Comparison of ENCODE assay signal across 19 cellular contexts in the genomic region with DNA sequence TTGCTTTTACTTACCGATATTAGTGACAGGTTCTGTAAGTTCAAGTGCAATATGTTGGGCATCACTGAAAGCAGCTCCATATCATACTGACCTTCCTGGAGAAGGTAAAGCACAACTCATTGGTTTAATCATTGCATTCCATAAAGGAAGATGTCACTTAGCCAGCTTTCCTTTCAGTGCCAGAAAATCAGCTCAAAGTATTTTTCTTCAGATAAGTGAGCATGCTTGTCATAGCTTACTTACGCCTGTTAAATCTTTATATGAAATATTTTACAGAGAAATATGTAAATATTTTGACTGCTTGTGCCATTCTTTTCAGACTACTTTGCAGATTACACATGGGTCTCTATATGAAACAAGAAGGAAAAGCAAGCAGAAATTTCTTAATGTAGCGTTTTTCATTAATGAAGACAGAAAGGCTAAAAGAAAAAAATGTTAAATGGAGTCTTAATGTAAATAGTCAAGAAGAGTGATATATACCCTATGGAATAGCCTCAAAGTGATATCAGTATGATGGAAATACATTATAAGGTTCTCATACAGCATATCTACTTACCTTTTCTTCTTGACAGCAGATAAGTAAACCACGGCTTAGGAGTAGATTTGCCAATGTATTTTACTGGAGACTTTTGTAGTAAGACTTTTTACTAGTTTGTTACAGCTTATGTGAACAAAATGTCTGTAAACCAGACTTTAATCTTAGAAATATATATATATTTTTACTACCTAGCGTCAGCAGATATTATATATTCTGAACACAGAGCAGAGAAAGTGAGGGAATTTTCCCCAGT.
DNase-seq lines count a peak whose midpoint lies in the region; ATAC-seq, FAIRE-seq and TF ChIP-seq lines count a peak whose summit lies in the region.
"Had no signal": no experiment of that assay in that cellular context is flagged by ENCODE, and none has a peak within 500 bp of the region (broad histone marks: within the 10 kb centered on the region; RNA-seq: fewer than 3 reads in every experiment).

No MANE protein-coding gene starts in this region.

- H3K27me3 Mint-ChIP-seq in Calu3 (ENCODE audit: unreplicated experiment): no peaks in the 10 kb centered on the region
- H3K27me3 Mint-ChIP-seq: activated CD8-positive, alpha-beta memory T cell treated with anti-CD3 and anti-CD28 coated beads, Interleukin-2, amount 10 ng/mL, durations not matched to agents 7 days and 5 days had no signal

- no peak for TF ChIP-seq CTCF in Calu3 (IDR thresholded peaks at IDR 0.05; ENCODE audit: unreplicated experiment)
- no peak for TF ChIP-seq CTCF in PC-3 (conservative IDR thresholded peaks at IDR 0.05; ENCODE audit: low read depth, low read length)
- TF ChIP-seq CTCF in endothelial cell of umbilical vein (IDR thresholded peaks at IDR 0.05; ENCODE audit: extremely low read depth in 1 of 2, insufficient read depth in 1 of 2, low read depth in 1 of 2, low read length in 2 of 2): no peak
- no peak for TF ChIP-seq CTCF in osteoblast (IDR thresholded peaks at IDR 0.05; ENCODE audit: extremely low read depth, low read depth, low read length)

- H3K79me2 ChIP-seq in PC-3 (ENCODE audit: low read length) (peaks cover 6% of the 10 kb centered on the region), endothelial cell of umbilical vein (ENCODE audit: control insufficient read depth, insufficient read depth, low read length) (peaks cover 10% of the 10 kb centered on the region), osteoblast (ENCODE audit: insufficient read depth, low read length) (no peaks in the 10 kb centered on the region)

- FAIRE-seq in endothelial cell of umbilical vein (lab: Jason Lieb, UNC): peak; percentile 69
- FAIRE-seq: G401.6 had no signal

- peak overlapping the region; percentile 79 for H3K27ac ChIP-seq in PC-3 (ENCODE audit: low read length)
- H3K27ac ChIP-seq in endothelial cell of umbilical vein (ENCODE audit: insufficient read depth, low read depth, low read length): peak overlapping the region; percentile 90
- peak overlapping the region; percentile 90 for H3K27ac ChIP-seq in osteoblast (ENCODE audit: low read depth, low read length)
- H3K27ac ChIP-seq: WERI-Rb-1 had no signal

- peaks cover 63% of the 10 kb centered on the region for H3K4me1 Mint-ChIP-seq in Calu3 (ENCODE audit: low read depth, unreplicated experiment)
- H3K4me1 Mint-ChIP-seq: activated CD8-positive, alpha-beta memory T cell treated with anti-CD3 and anti-CD28 coated beads, Interleukin-2, amount 10 ng/mL, durations not matched to agents 7 days and 5 days had no signal

- ATAC-seq in PC-3 (peak; percentile 69), GM21737 (IDR thresholded peaks at IDR 0.05; ENCODE audit: unreplicated experiment) (no peak), HG03135 (IDR thresholded peaks at IDR 0.05; ENCODE audit: unreplicated experiment) (no peak)
- ATAC-seq: activated CD8-positive, alpha-beta memory T cell treated with anti-CD3 and anti-CD28 coated beads, Interleukin-2, amount 10 ng/mL, durations not matched to agents 7 days and 5 days; esophagus mucosa; GM23338; mucosa of descending colon had no signal

- peaks cover 11% of the 10 kb centered on the region for H3F3A ChIP-seq in PC-3 (ENCODE audit: low read length, unreplicated experiment)

- H3K9me3 Mint-ChIP-seq in Calu3 (ENCODE audit: low read depth, unreplicated experiment): peaks cover 2% of the 10 kb centered on the region
- H3K9me3 Mint-ChIP-seq: GM23338 had no signal

- peak overlapping the region; percentile 90 for H3K27ac Mint-ChIP-seq in Calu3 (ENCODE audit: unreplicated experiment)
- H3K27ac Mint-ChIP-seq: activated CD8-positive, alpha-beta memory T cell treated with anti-CD3 and anti-CD28 coated beads, Interleukin-2, amount 10 ng/mL, durations not matched to agents 7 days and 5 days; activated naive CD4-positive, alpha-beta T cell treated with anti-CD3 and anti-CD28 coated beads for 36 hours; GM23338 had no signal

- BruUV-seq in Calu3 (replicated peaks; lab: Mats Ljungman, UMichigan) (no TSS peak), PC-3 (replicated peaks; lab: Mats Ljungman, UMichigan) (TSS peak; percentile 49), endothelial cell of umbilical vein (replicated peaks; lab: Mats Ljungman, UMichigan) (TSS peak; percentile 56)

- H2AFZ ChIP-seq in PC-3 (ENCODE audit: low read length) (no peak overlapping the region), endothelial cell of umbilical vein (ENCODE audit: low read depth, low read length) (no peak overlapping the region), osteoblast (ENCODE audit: low read length) (no peak overlapping the region)
- H2AFZ ChIP-seq: GM23338 had no signal

- intact Hi-C loops in Calu3 (cut with micrococcal nuclease; ENCODE audit: unreplicated experiment): loop anchor here (1.0 to 5.0 kb wide), 4 partner anchors 56 to 264 kb away; no protein-coding TSS in a partner anchor
- intact Hi-C loops in PC-3 (cut with micrococcal nuclease): loop anchor here (1.0 to 5.0 kb wide), 5 partner anchors 56 to 259 kb away; no protein-coding TSS in a partner anchor
- intact Hi-C loops in endothelial cell of umbilical vein (cut with micrococcal nuclease): loop anchor here (1.0 to 5.0 kb wide), 7 partner anchors 9 to 401 kb away; no protein-coding TSS in a partner anchor

- no peaks in the 10 kb centered on the region for H3K27me3 ChIP-seq in PC-3 (ENCODE audit: low read length)
- H3K27me3 ChIP-seq in endothelial cell of umbilical vein (ENCODE audit: control insufficient read depth in 2 of 2, insufficient read depth in 2 of 2, low read length in 2 of 2): no peaks in the 10 kb centered on the region
- H3K27me3 ChIP-seq in osteoblast (ENCODE audit: insufficient read depth, low read length): no peaks in the 10 kb centered on the region

- CTCF ChIA-PET in Calu3 (lab: Charles Lee): interaction anchor here (1.0 to 2.3 kb wide), 3 partner anchors 20 to 262 kb away, joined by 3 to 10 read pairs (median 6); no protein-coding TSS in a partner anchor
- CTCF ChIA-PET in PC-3 (lab: Charles Lee): interaction anchor here (0.6 to 1.4 kb wide), 4 partner anchors 262 to 1059 kb away, joined by 3 to 7 read pairs (median 3); no protein-coding TSS in a partner anchor
- CTCF ChIA-PET in endothelial cell of umbilical vein (lab: Charles Lee): interaction anchor here (0.8 to 1.8 kb wide), 13 partner anchors 10 to 1059 kb away, joined by 3 to 16 read pairs (median 5); no protein-coding TSS in a partner anchor

- POLR2A ChIA-PET in PC-3 (lab: Charles Lee; ENCODE audit: unreplicated experiment): no interaction called here
- POLR2A ChIA-PET in endothelial cell of umbilical vein (lab: Charles Lee): interaction anchor here (1.3 to 1.5 kb wide), 5 partner anchors 76 to 1059 kb away, joined by 3 to 18 read pairs (median 4); no protein-coding TSS in a partner anchor

- H3K36me3 ChIP-seq in PC-3 (ENCODE audit: low read depth, low read length) (no peaks in the 10 kb centered on the region), endothelial cell of umbilical vein (ENCODE audit: control insufficient read depth in 2 of 2, extremely low read depth in 1 of 2, insufficient read depth in 2 of 2, low read length in 2 of 2) (no peaks in the 10 kb centered on the region), osteoblast (ENCODE audit: insufficient read depth, low read length) (no peaks in the 10 kb centered on the region)
- H3K36me3 ChIP-seq: WERI-Rb-1 had no signal

- H3K9ac ChIP-seq in PC-3 (ENCODE audit: low read length) (peak overlapping the region; percentile 18; the same call in 1 of the 2 replicates), endothelial cell of umbilical vein (replicated peaks; ENCODE audit: extremely low read depth, insufficient read depth, low read length) (peak overlapping the region; percentile 73)

- no peaks in the 10 kb centered on the region for H4K20me1 ChIP-seq in PC-3 (ENCODE audit: low read length)
- H4K20me1 ChIP-seq in endothelial cell of umbilical vein (replicated peaks; ENCODE audit: control insufficient read depth, extremely low read depth, insufficient read depth, low read length): no peaks in the 10 kb centered on the region
- no peaks in the 10 kb centered on the region for H4K20me1 ChIP-seq in osteoblast (ENCODE audit: insufficient read depth, low read length)

- H3K4me2 ChIP-seq in PC-3 (ENCODE audit: low read length) (peak overlapping the region; percentile 73), endothelial cell of umbilical vein (ENCODE audit: insufficient read depth, low read length) (peak overlapping the region; percentile 90), osteoblast (ENCODE audit: insufficient read depth, low read length) (peak overlapping the region; percentile 47)
- H3K4me2 ChIP-seq: GM23338 had no signal

- peaks cover 7% of the 10 kb centered on the region for H3K36me3 Mint-ChIP-seq in Calu3 (ENCODE audit: insufficient read depth, unreplicated experiment)
- H3K36me3 Mint-ChIP-seq: activated CD8-positive, alpha-beta memory T cell treated with anti-CD3 and anti-CD28 coated beads, Interleukin-2, amount 10 ng/mL, durations not matched to agents 7 days and 5 days had no signal

- H3K4me3 Mint-ChIP-seq in Calu3 (ENCODE audit: low read depth, unreplicated experiment): no peak overlapping the region
- H3K4me3 Mint-ChIP-seq: activated CD8-positive, alpha-beta memory T cell treated with anti-CD3 and anti-CD28 coated beads, Interleukin-2, amount 10 ng/mL, durations not matched to agents 7 days and 5 days; activated naive CD4-positive, alpha-beta T cell treated with anti-CD3 and anti-CD28 coated beads for 36 hours; GM23338 had no signal

- DNase-seq in Calu3 (no peak), PC-3 (peak; percentile 95), endothelial cell of umbilical vein (ENCODE audit: low read depth, low spot score) (peak; percentile 85), osteoblast (ENCODE audit: insufficient read length, low spot score, missing footprints) (no peak), HuH-7 (ENCODE audit: low spot score) (no peak), medulla oblongata (ENCODE audit: extremely low spot score) (no peak)
- DNase-seq: activated CD8-positive, alpha-beta memory T cell treated with anti-CD3 and anti-CD28 coated beads, Interleukin-2, amount 10 ng/mL, durations not matched to agents 7 days and 5 days; activated naive CD4-positive, alpha-beta T cell treated with anti-CD3 and anti-CD28 coated beads for 36 hours; Kasumi-1; mucosa of descending colon; NCI-H2029 treated with DMSO at 0.1 percent for 48 hours; posterior cingulate gyrus; stimulated activated CD4-positive, alpha-beta T cell treated with anti-CD3 and anti-CD28 coated beads, Interleukin-1b, Interleukin-23, amount 100 ng/mL, for 48 hours; WERI-Rb-1 had no signal

- H3K9me3 ChIP-seq in PC-3 (ENCODE audit: low read length): no peaks in the 10 kb centered on the region
- no peaks in the 10 kb centered on the region for H3K9me3 ChIP-seq in endothelial cell of umbilical vein (replicated peaks; ENCODE audit: control insufficient read depth, insufficient read depth, low read length)
- no peaks in the 10 kb centered on the region for H3K9me3 ChIP-seq in osteoblast (ENCODE audit: low read depth, low read length)
- H3K9me3 ChIP-seq: mucosa of descending colon had no signal

- H3K4me3 ChIP-seq in PC-3 (ENCODE audit: low read length): peak overlapping the region; percentile 16; the same call in 1 of the 2 replicates
- H3K4me3 ChIP-seq in endothelial cell of umbilical vein (replicated peaks in 1 of 3; ENCODE audit: insufficient read depth in 1 of 3, low read depth in 1 of 3, low read length in 3 of 3): peak overlapping the region in 1 of 3 experiments; percentile 42
- no peak overlapping the region for H3K4me3 ChIP-seq in osteoblast (ENCODE audit: insufficient read depth, low read length)
- H3K4me3 ChIP-seq: GM23338, mucosa of descending colon had no signal

- H3K4me1 ChIP-seq in PC-3 (ENCODE audit: insufficient read depth, low read length) (peaks cover 71% of the 10 kb centered on the region), endothelial cell of umbilical vein (ENCODE audit: control insufficient read depth, extremely low read depth, insufficient read depth, low read length) (peaks cover 36% of the 10 kb centered on the region), osteoblast (ENCODE audit: insufficient read depth, low read length) (peaks cover 38% of the 10 kb centered on the region)

- no peaks in the 10 kb centered on the region for H3K9me1 ChIP-seq in endothelial cell of umbilical vein (replicated peaks; ENCODE audit: control insufficient read depth, extremely low read depth, insufficient read depth, low read length)

- no peak for TF ChIP-seq POLR2A in endothelial cell of umbilical vein (IDR thresholded peaks at IDR 0.05; ENCODE audit: low read depth, low read length)

- dilution Hi-C loops in endothelial cell of umbilical vein (cut with MboI; ENCODE audit: extremely low pct_ligation_motif_present, low sequenced_read_pairs): no loop called here

- H3K9me2 ChIP-seq in PC-3 (replicated peaks; ENCODE audit: low read length): no peaks in the 10 kb centered on the region

Comparison
In these comparisons a context has a peak if more than half of its experiments do, and no peak if none do; other contexts are left out.
1. DNase-seq: peak in PC-3 (single experiment) and endothelial cell of umbilical vein (single experiment); none in Calu3 (single experiment), osteoblast (single experiment), HuH-7 (single experiment) and medulla oblongata (single experiment).
2. Peak in every context shown above with its lines, with median percentiles within 50 percentile points of each other: H3K27ac ChIP-seq and H3K4me2 ChIP-seq.